ENCODE assay signal across 21 cellular contexts in genomic region chr10:43869669-43870322, GRCh38.
"Had no signal": no experiment of that assay in that cellular context is flagged by ENCODE, and none has a peak within 500 bp of the region (broad histone marks: within the 10 kb centered on the region; RNA-seq: fewer than 3 reads in every experiment).

No MANE protein-coding gene starts in this region.

- H3K27me3 Mint-ChIP-seq: activated CD4-positive, alpha-beta memory T cell treated with anti-CD3 and anti-CD28 coated beads, Interleukin-2, amount 10 ng/mL, durations not matched to agents 7 days and 5 days; activated CD4-positive, alpha-beta T cell treated with anti-CD3 and anti-CD28 coated beads, Interleukin-2, amount 10 ng/mL, durations not matched to agents 7 days and 5 days; activated naive CD8-positive, alpha-beta T cell had no signal

- H3K27ac Mint-ChIP-seq: activated CD4-positive, alpha-beta memory T cell treated with anti-CD3 and anti-CD28 coated beads, Interleukin-2, amount 10 ng/mL, durations not matched to agents 7 days and 5 days; activated CD4-positive, alpha-beta T cell treated with anti-CD3 and anti-CD28 coated beads, Interleukin-2, amount 10 ng/mL, durations not matched to agents 7 days and 5 days; activated naive CD8-positive, alpha-beta T cell; naive thymus-derived CD4-positive, alpha-beta T cell; stimulated activated naive B cell treated with anti-CD40 and anti-IgM and Interleukin-4, amounts not matched to agents 10 μg/mL and 1 μg/mL and 100 μg/mL, for 72 hours had no signal

- H3K27ac ChIP-seq: hepatocyte had no signal

- H3K4me3 ChIP-seq: esophagus squamous epithelium, hepatocyte, tibial nerve had no signal

- ATAC-seq: naive thymus-derived CD4-positive, alpha-beta T cell; SK-N-SH treated with all-trans-retinoic acid at 6 μM for 48 hours; stimulated activated naive B cell treated with anti-CD40 and anti-IgM and Interleukin-4, amounts not matched to agents 10 μg/mL and 1 μg/mL and 100 μg/mL, for 72 hours had no signal

- H2AFZ ChIP-seq: hepatocyte had no signal

- DNase-seq: activated CD4-positive, alpha-beta memory T cell treated with anti-CD3 and anti-CD28 coated beads, Interleukin-2, amount 10 ng/mL, durations not matched to agents 7 days and 5 days; activated CD4-positive, alpha-beta T cell treated with anti-CD3 and anti-CD28 coated beads, Interleukin-2, amount 10 ng/mL, durations not matched to agents 7 days and 5 days; activated CD4-positive, CD25-positive, alpha-beta regulatory T cell treated with anti-CD3 and anti-CD28 coated beads, Interleukin-2, amount 50 U/mL, for 72 hours; activated effector memory CD4-positive, alpha-beta T cell treated with Interleukin-2 at 50 U/mL for 16 hours; activated naive CD4-positive, alpha-beta T cell treated with Interleukin-2 at 50 U/mL for 16 hours; anterior cingulate cortex; dermis blood vessel endothelial cell; effector CD4-positive, alpha-beta T cell; esophagus squamous epithelium; foreskin melanocyte; midbrain; naive thymus-derived CD4-positive, alpha-beta T cell; occipital lobe; small intestine; stimulated activated naive B cell treated with anti-CD40 and anti-IgM and Interleukin-4, amounts not matched to agents 10 μg/mL and 1 μg/mL and 100 μg/mL, for 72 hours; T-helper 2 cell had no signal

- H3K36me3 ChIP-seq: esophagus squamous epithelium, tibial nerve had no signal

- H3K27me3 ChIP-seq: esophagus squamous epithelium, hepatocyte, tibial nerve had no signal

- H3K4me3 Mint-ChIP-seq: activated CD4-positive, alpha-beta memory T cell treated with anti-CD3 and anti-CD28 coated beads, Interleukin-2, amount 10 ng/mL, durations not matched to agents 7 days and 5 days; activated CD4-positive, alpha-beta T cell treated with anti-CD3 and anti-CD28 coated beads, Interleukin-2, amount 10 ng/mL, durations not matched to agents 7 days and 5 days; activated naive CD8-positive, alpha-beta T cell; naive thymus-derived CD4-positive, alpha-beta T cell; neural crest cell; stimulated activated naive B cell treated with anti-CD40 and anti-IgM and Interleukin-4, amounts not matched to agents 10 μg/mL and 1 μg/mL and 100 μg/mL, for 72 hours had no signal

- H3K36me3 Mint-ChIP-seq: activated naive CD8-positive, alpha-beta T cell; naive thymus-derived CD4-positive, alpha-beta T cell; stimulated activated naive B cell treated with anti-CD40 and anti-IgM and Interleukin-4, amounts not matched to agents 10 μg/mL and 1 μg/mL and 100 μg/mL, for 72 hours had no signal

- H3K4me1 Mint-ChIP-seq: activated CD4-positive, alpha-beta memory T cell treated with anti-CD3 and anti-CD28 coated beads, Interleukin-2, amount 10 ng/mL, durations not matched to agents 7 days and 5 days; activated CD4-positive, alpha-beta T cell treated with anti-CD3 and anti-CD28 coated beads, Interleukin-2, amount 10 ng/mL, durations not matched to agents 7 days and 5 days; neural crest cell; stimulated activated naive B cell treated with anti-CD40 and anti-IgM and Interleukin-4, amounts not matched to agents 10 μg/mL and 1 μg/mL and 100 μg/mL, for 72 hours had no signal

- H3K4me2 ChIP-seq: hepatocyte had no signal

- H3K9me3 ChIP-seq: esophagus squamous epithelium, tibial nerve had no signal

- H3K9me3 Mint-ChIP-seq: activated CD4-positive, alpha-beta memory T cell treated with anti-CD3 and anti-CD28 coated beads, Interleukin-2, amount 10 ng/mL, durations not matched to agents 7 days and 5 days; activated CD4-positive, alpha-beta T cell treated with anti-CD3 and anti-CD28 coated beads, Interleukin-2, amount 10 ng/mL, durations not matched to agents 7 days and 5 days; naive thymus-derived CD4-positive, alpha-beta T cell; neural crest cell; stimulated activated naive B cell treated with anti-CD40 and anti-IgM and Interleukin-4, amounts not matched to agents 10 μg/mL and 1 μg/mL and 100 μg/mL, for 72 hours had no signal
